8 cellular contexts compared by ENCODE assay signal in genomic region chr3:124730129-124730919, GRCh38. TPM values are rescaled to one million over a fixed set of nuclear protein-coding genes. Genes with fewer than 3 reads are reported as not detected.
A peak's percentile ranks its signal among the peaks of the same experiment; 100 is the strongest.
DNase-seq lines count a peak whose midpoint lies in the region; ATAC-seq and TF ChIP-seq lines count a peak whose summit lies in the region.

UMPS (plus strand) TSS chr3:124730452; CDS start chr3:124730472, 20 bp downstream.

- H3K4me1 Mint-ChIP-seq in activated T-helper 17 cell treated with anti-CD3 and anti-CD28 coated beads, Interleukin-2, amount 50 U/mL, for 72 hours, result peaks cover 13% of the 10 kb centered on the region
- H3K4me1 Mint-ChIP-seq in natural killer cell treated with Interleukin-12 subunit alpha and Interleukin-12 subunit beta and Interleukin-15 and Interleukin-18, amount 100 ng/mL, for 72 hours (ENCODE audit: low read depth in 2 of 2), result peaks cover 15 to 16% of the 10 kb centered on the region in 2 donors

- DNase-seq in GM23248 (peak; percentile 93), LHCN-M2 (ENCODE audit: low read depth) (peak; percentile 73), RPMI7951 (ENCODE audit: low read depth) (peak; percentile 82), fibroblast of pulmonary artery (ENCODE audit: low read depth) (peak; percentile 80)
- peak; percentile 95 for DNase-seq in natural killer cell treated with Interleukin-12 subunit alpha and Interleukin-12 subunit beta and Interleukin-15 and Interleukin-18, amount 100 ng/mL, for 72 hours (ENCODE audit: low spot score)
- peak; percentile 96 for DNase-seq in stimulated activated naive CD8-positive, alpha-beta T cell treated with anti-CD3 and anti-CD28 coated beads, Interleukin-15, Interleukin-2, amounts not matched to agents 100 U/mL and 50 U/mL, for 24 hours

- H2AFZ ChIP-seq in GM23248, result peak within 1 kb of the TSS; percentile 100

- H3K9me3 ChIP-seq in DOHH2 (ENCODE audit: control insufficient read depth, insufficient read depth, low read length) (no peaks in the 10 kb centered on the region), GM23248 (ENCODE audit: low read depth) (no peaks in the 10 kb centered on the region)

- peak; percentile 99 for ATAC-seq in activated T-helper 17 cell treated with anti-CD3 and anti-CD28 coated beads, Interleukin-2, amount 50 U/mL, for 72 hours (replicated peaks)
- ATAC-seq in natural killer cell treated with Interleukin-12 subunit alpha and Interleukin-12 subunit beta and Interleukin-15 and Interleukin-18, amount 100 ng/mL, for 72 hours, result peak; percentile 96 to 99
- ATAC-seq in stimulated activated naive CD8-positive, alpha-beta T cell treated with anti-CD3 and anti-CD28 coated beads, Interleukin-15, Interleukin-2, amounts not matched to agents 100 U/mL and 50 U/mL, for 24 hours, result peak; percentile 98

- peak within 1 kb of the TSS; percentile 99 for H3K27ac Mint-ChIP-seq in activated T-helper 17 cell treated with anti-CD3 and anti-CD28 coated beads, Interleukin-2, amount 50 U/mL, for 72 hours
- peak within 1 kb of the TSS; percentile 87 to 96 for H3K27ac Mint-ChIP-seq in natural killer cell treated with Interleukin-12 subunit alpha and Interleukin-12 subunit beta and Interleukin-15 and Interleukin-18, amount 100 ng/mL, for 72 hours

- TF ChIP-seq CTCF in DOHH2 (IDR thresholded peaks at IDR 0.05; ENCODE audit: low read depth, low read length, poor library complexity, severe bottlenecking) (no peak), fibroblast of pulmonary artery (IDR thresholded peaks at IDR 0.05; ENCODE audit: low read length, missing control alignments) (no peak)

- H3K9me2 ChIP-seq in DOHH2 (replicated peaks; ENCODE audit: control insufficient read depth, low read length) (no peaks in the 10 kb centered on the region), GM23248 (ENCODE audit: insufficient read depth) (no peaks in the 10 kb centered on the region; the same call in 1 of the 2 replicates)

- H3K4me3 Mint-ChIP-seq in activated T-helper 17 cell treated with anti-CD3 and anti-CD28 coated beads, Interleukin-2, amount 50 U/mL, for 72 hours, result peak within 1 kb of the TSS; percentile 99
- peak within 1 kb of the TSS; percentile 98 for H3K4me3 Mint-ChIP-seq in natural killer cell treated with Interleukin-12 subunit alpha and Interleukin-12 subunit beta and Interleukin-15 and Interleukin-18, amount 100 ng/mL, for 72 hours

- peak within 1 kb of the TSS; percentile 31; the same call in 1 of the 2 replicates for H3K27ac ChIP-seq in DOHH2 (ENCODE audit: low read depth, low read length)
- peak within 1 kb of the TSS; percentile 53 for H3K27ac ChIP-seq in GM23248

- H3K4me1 ChIP-seq in DOHH2 (ENCODE audit: control insufficient read depth, low read length), result peaks cover 27% of the 10 kb centered on the region
- peaks cover 16% of the 10 kb centered on the region for H3K4me1 ChIP-seq in GM23248 (ENCODE audit: insufficient read depth)

- peaks cover under 1% of the 10 kb centered on the region; the same call in 1 of the 2 replicates for H3K27me3 ChIP-seq in DOHH2 (ENCODE audit: control insufficient read depth, low read length)
- H3K27me3 ChIP-seq in GM23248 (replicated peaks; ENCODE audit: insufficient read depth), result no peaks in the 10 kb centered on the region

- H3K9ac ChIP-seq in GM23248, result peak within 1 kb of the TSS; percentile 91

- WGBS in GM23248 (ENCODE audit: low coverage in 1 of 2, low lambda C conversion rate in 2 of 2, missing lambda C conversion rate in 2 of 2), 2 experiments, result 1 to 2% methylated on average over 41 to 44 of the region's 44 CpGs

- peak within 1 kb of the TSS; percentile 99 for H3K4me2 ChIP-seq in DOHH2 (ENCODE audit: low read length)
- peak within 1 kb of the TSS; percentile 99 for H3K4me2 ChIP-seq in GM23248 (ENCODE audit: unreplicated experiment)

- H3K79me2 ChIP-seq in DOHH2 (ENCODE audit: control insufficient read depth, low read length) (peaks cover 53% of the 10 kb centered on the region), GM23248 (ENCODE audit: insufficient read depth) (peaks cover 48% of the 10 kb centered on the region)

- H3F3A ChIP-seq in DOHH2 (ENCODE audit: control insufficient read depth, insufficient read depth), result no peaks in the 10 kb centered on the region
- no peaks in the 10 kb centered on the region for H3F3A ChIP-seq in GM23248 (ENCODE audit: insufficient read depth)

- H4K20me1 ChIP-seq in DOHH2 (ENCODE audit: control insufficient read depth, insufficient read depth, low read depth, low read length) (0 out of 2 replicates have a peak, but pooled peaks cover 3% of the 10 kb centered on the region), GM23248 (ENCODE audit: insufficient read depth) (no peaks in the 10 kb centered on the region)

- peaks cover 48% of the 10 kb centered on the region for H3K36me3 Mint-ChIP-seq in activated T-helper 17 cell treated with anti-CD3 and anti-CD28 coated beads, Interleukin-2, amount 50 U/mL, for 72 hours (ENCODE audit: low read depth)
- H3K36me3 Mint-ChIP-seq in natural killer cell treated with Interleukin-12 subunit alpha and Interleukin-12 subunit beta and Interleukin-15 and Interleukin-18, amount 100 ng/mL, for 72 hours, result peaks cover 6% of the 10 kb centered on the region

- H3K4me3 ChIP-seq in DOHH2 (ENCODE audit: low read length) (peak within 1 kb of the TSS; percentile 97), GM23248 (peak within 1 kb of the TSS; percentile 96), fibroblast of pulmonary artery (replicated peaks; ENCODE audit: low read depth, low read length) (peak within 1 kb of the TSS; percentile 94)

- H3K9me3 Mint-ChIP-seq in activated T-helper 17 cell treated with anti-CD3 and anti-CD28 coated beads, Interleukin-2, amount 50 U/mL, for 72 hours, result peaks cover 4% of the 10 kb centered on the region
- no peaks in the 10 kb centered on the region for H3K9me3 Mint-ChIP-seq in natural killer cell treated with Interleukin-12 subunit alpha and Interleukin-12 subunit beta and Interleukin-15 and Interleukin-18, amount 100 ng/mL, for 72 hours

- peaks cover 16% of the 10 kb centered on the region for H3K27me3 Mint-ChIP-seq in activated T-helper 17 cell treated with anti-CD3 and anti-CD28 coated beads, Interleukin-2, amount 50 U/mL, for 72 hours
- peaks cover 9 to 13% of the 10 kb centered on the region in 2 donors for H3K27me3 Mint-ChIP-seq in natural killer cell treated with Interleukin-12 subunit alpha and Interleukin-12 subunit beta and Interleukin-15 and Interleukin-18, amount 100 ng/mL, for 72 hours

- peaks cover 41% of the 10 kb centered on the region for H3K36me3 ChIP-seq in DOHH2 (ENCODE audit: control insufficient read depth, low read length)
- H3K36me3 ChIP-seq in GM23248 (ENCODE audit: low read depth), result no peaks in the 10 kb centered on the region

- in situ Hi-C loops in GM23248 (cut with MboI), result no loop called here

RNA-seq across cellular contexts. Expression of gene UMPS, which starts in this region (rescaled TPM):
- total RNA-seq in GM23248 (2014; rRNA removed; shearing (Covaris generic)), result 18.0 and 29.8 TPM in 2 replicates
- 37.9 and 38.7 TPM in 2 replicates for polyA plus RNA-seq in GM23248 (2016; fragmentation: Nextera tagmentation; extraction: Ambion mirVana)
- total RNA-seq in LHCN-M2 (2014; rRNA removed), result 31.7 and 39.3 TPM in 2 replicates
- polyA plus RNA-seq in LHCN-M2 (2012), result 20.7 TPM
- total RNA-seq in RPMI7951 (2014; rRNA removed; shearing (Covaris generic)), result 28.3 and 35.9 TPM in 2 replicates
- 10 to 100 TPM; 29.2 to 55.0 TPM for total RNA-seq in activated T-helper 17 cell treated with anti-CD3 and anti-CD28 coated beads, Interleukin-2, amount 50 U/mL, for 72 hours
- total RNA-seq in natural killer cell treated with Interleukin-12 subunit alpha and Interleukin-12 subunit beta and Interleukin-15 and Interleukin-18, amount 100 ng/mL, for 72 hours, result 10 to 100 TPM; 42.0 to 56.7 TPM

Comparison
In these comparisons a context has a peak if more than half of its experiments do, and no peak if none do; other contexts are left out.
1. Peak in every context shown above with its lines: DNase-seq, ATAC-seq, H3K4me3 ChIP-seq and H3K27ac ChIP-seq.